ENCODE assay signal across 10 cellular contexts in the genomic region with DNA sequence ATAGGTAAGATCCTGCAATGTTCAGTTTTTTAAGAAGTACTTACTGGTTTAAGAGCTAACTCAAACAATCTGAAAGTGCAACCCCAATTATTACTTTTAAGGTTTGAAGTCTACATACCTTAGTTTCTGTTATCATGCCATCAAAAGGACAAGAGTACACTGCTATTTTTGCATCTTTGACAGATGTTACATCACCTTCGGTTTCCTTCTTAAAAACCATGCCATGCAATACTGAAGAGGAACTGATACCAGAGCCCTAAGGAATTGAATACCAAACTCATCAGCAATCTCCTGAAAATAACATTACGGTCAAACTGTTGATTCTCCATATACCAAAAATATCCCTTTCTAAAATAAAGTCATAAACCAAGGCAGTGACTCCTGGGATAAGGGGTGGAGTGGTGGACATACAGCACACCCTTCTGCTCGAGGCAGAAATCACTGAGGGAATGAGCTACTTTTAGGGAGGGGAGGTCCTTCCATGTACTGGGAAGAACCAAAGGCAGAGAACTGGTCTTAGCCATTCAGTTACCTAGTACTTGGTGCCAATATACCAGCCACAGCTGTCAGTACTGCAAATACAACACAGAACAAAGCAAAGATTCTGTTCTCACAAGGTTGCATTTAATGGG. TPM values are rescaled to one million over a fixed set of nuclear protein-coding genes. Genes with fewer than 3 reads are reported as not detected.
DNase-seq lines count a peak whose midpoint lies in the region; ATAC-seq, FAIRE-seq and TF ChIP-seq lines count a peak whose summit lies in the region.
"Had no signal": no experiment of that assay in that cellular context is flagged by ENCODE, and none has a peak within 500 bp of the region (broad histone marks: within the 10 kb centered on the region; RNA-seq: fewer than 3 reads in every experiment).

No MANE protein-coding gene starts in this region.

- 76 to 88% (median 87%) methylated on average over 3 of the region's 3 CpGs for WGBS in small intestine, 3 donors
- 73% methylated on average over 3 of the region's 3 CpGs for WGBS in esophagus muscularis mucosa

- DNase-seq in activated naive CD8-positive, alpha-beta T cell treated with anti-CD3 and anti-CD28 coated beads for 36 hours, result no peak
- DNase-seq in nucleus accumbens (lab: John Stamatoyannopoulos, UW), result no peak
- DNase-seq in small intestine, result no peak
- no peak for DNase-seq in esophagus muscularis mucosa (ENCODE audit: extremely low spot score)
- DNase-seq in NCI-H2171 (lab: John Stamatoyannopoulos, UW), result no peak

- no peaks in the 10 kb centered on the region for H3K27me3 ChIP-seq in small intestine (ENCODE audit: control insufficient read depth in 2 of 2, insufficient read depth in 2 of 2, low read length in 2 of 2)
- no peaks in the 10 kb centered on the region for H3K27me3 ChIP-seq in esophagus muscularis mucosa

- peak overlapping the region; percentile 13 for H3K27ac Mint-ChIP-seq in activated naive CD8-positive, alpha-beta T cell treated with anti-CD3 and anti-CD28 coated beads for 36 hours

- peaks cover 29% of the 10 kb centered on the region for H3K4me1 Mint-ChIP-seq in activated naive CD8-positive, alpha-beta T cell treated with anti-CD3 and anti-CD28 coated beads for 36 hours

- FAIRE-seq in small intestine (lab: Jason Lieb, UNC), result no peak

- H3K9me3 Mint-ChIP-seq in activated naive CD8-positive, alpha-beta T cell treated with anti-CD3 and anti-CD28 coated beads for 36 hours, result no peaks in the 10 kb centered on the region
- H3K9me3 Mint-ChIP-seq: activated T-helper 1 cell treated with anti-CD3 and anti-CD28 coated beads, Interleukin-12 subunit alpha, Interleukin-12 subunit beta, Interleukin-2, Interleukin-4 antibody, amounts not matched to agents 30 ng/mL and 10 ng/mL and 1 ng/mL, durations not matched to agents 14 hours and 24 hours and 36 hours had no signal

- intact Hi-C loops in esophagus muscularis mucosa (cut with DNase I), result no loop called here

- peaks cover 50% of the 10 kb centered on the region for H3K36me3 Mint-ChIP-seq in activated naive CD8-positive, alpha-beta T cell treated with anti-CD3 and anti-CD28 coated beads for 36 hours

- no peak for TF ChIP-seq POLR2A in esophagus muscularis mucosa (IDR thresholded peaks at IDR 0.05; ENCODE audit: low read depth)

- H3K4me1 ChIP-seq in small intestine (ENCODE audit: control insufficient read depth in 2 of 2, insufficient read depth in 1 of 2, low read depth in 1 of 2, low read length in 1 of 2) (no peaks in the 10 kb centered on the region), esophagus muscularis mucosa (peaks cover 0 to 13% (median 3%) of the 10 kb centered on the region in 4 donors)

- ATAC-seq in GM18502 (IDR thresholded peaks at IDR 0.05; ENCODE audit: poor library complexity, unreplicated experiment) (peak; percentile 98), GM21381 (IDR thresholded peaks at IDR 0.05; ENCODE audit: unreplicated experiment) (peak; percentile 97), HG03139 (IDR thresholded peaks at IDR 0.05; ENCODE audit: unreplicated experiment) (peak; percentile 94)

- TF ChIP-seq EP300 in esophagus muscularis mucosa (IDR thresholded peaks at IDR 0.05), result no peak

- H3K4me3 ChIP-seq in small intestine (ENCODE audit: low read depth in 1 of 2, low read length in 2 of 2) (no peak overlapping the region), esophagus muscularis mucosa (no peak overlapping the region)

- H3K9me3 ChIP-seq in small intestine (ENCODE audit: control insufficient read depth, low read depth) (no peaks in the 10 kb centered on the region), esophagus muscularis mucosa (no peaks in the 10 kb centered on the region)

- H3K4me3 Mint-ChIP-seq in activated naive CD8-positive, alpha-beta T cell treated with anti-CD3 and anti-CD28 coated beads for 36 hours, result no peak overlapping the region
- H3K4me3 Mint-ChIP-seq: activated T-helper 1 cell treated with anti-CD3 and anti-CD28 coated beads, Interleukin-12 subunit alpha, Interleukin-12 subunit beta, Interleukin-2, Interleukin-4 antibody, amounts not matched to agents 30 ng/mL and 10 ng/mL and 1 ng/mL, durations not matched to agents 14 hours and 24 hours and 36 hours had no signal

- TF ChIP-seq CTCF in esophagus muscularis mucosa (IDR thresholded peaks at IDR 0.05), result no peak

- H3K36me3 ChIP-seq in small intestine (ENCODE audit: control insufficient read depth in 2 of 2, insufficient read depth in 2 of 2, low read length in 2 of 2) (peaks cover 17 to 22% of the 10 kb centered on the region in 2 donors), esophagus muscularis mucosa (peaks cover 63 to 99% (median 91%) of the 10 kb centered on the region in 4 donors)

- no peaks in the 10 kb centered on the region for H3K27me3 Mint-ChIP-seq in activated naive CD8-positive, alpha-beta T cell treated with anti-CD3 and anti-CD28 coated beads for 36 hours

- H3K27ac ChIP-seq in small intestine (ENCODE audit: low read depth in 1 of 2, low read length in 1 of 2), result peak overlapping the region in 1 of 2 donors; percentile 50
- H3K27ac ChIP-seq in esophagus muscularis mucosa (replicated peaks in 1 of 4), result no peak overlapping the region
- H3K27ac ChIP-seq: epithelial cell of prostate had no signal

RNA-seq across cellular contexts. Expression of gene CCT8, which starts 8.5 kb away (rescaled TPM):
- total RNA-seq in activated naive CD8-positive, alpha-beta T cell treated with anti-CD3 and anti-CD28 coated beads for 36 hours, result 100 to 1,000 TPM; 504 to 510 TPM
- polyA plus RNA-seq in small intestine, result 100 to 1,000 TPM in 1 of 3 donors, 10 to 100 TPM in 2; 89.2 to 142 (median 93.9) TPM
- 100 to 1,000 TPM in 1 of 4 donors, 10 to 100 TPM in 3; 73.9 to 104 (median 85.4) TPM for total RNA-seq in esophagus muscularis mucosa

RNA-seq across cellular contexts. Expression of gene USP16, which starts 40.5 kb away (rescaled TPM):
- total RNA-seq in activated naive CD8-positive, alpha-beta T cell treated with anti-CD3 and anti-CD28 coated beads for 36 hours, result 10 to 100 TPM; 59.0 to 61.6 TPM
- 10 to 100 TPM; 24.6 to 30.5 (median 27.7) TPM for polyA plus RNA-seq in small intestine
- total RNA-seq in esophagus muscularis mucosa, result 10 to 100 TPM; 31.3 to 47.8 (median 38.7) TPM

RNA-seq across cellular contexts. Expression of gene RWDD2B, which starts 45.8 kb away (rescaled TPM):
- total RNA-seq in activated naive CD8-positive, alpha-beta T cell treated with anti-CD3 and anti-CD28 coated beads for 36 hours, result 10 to 100 TPM; 24.3 to 24.5 TPM
- 10 to 100 TPM in 2 of 3 donors, 1 to 10 TPM in 1; 8.4 to 12.8 (median 10.7) TPM for polyA plus RNA-seq in small intestine
- 10 to 100 TPM in 3 of 4 donors, 1 to 10 TPM in 1; 8.3 to 16.2 (median 12.9) TPM for total RNA-seq in esophagus muscularis mucosa

Comparison
In these comparisons a context has a peak if more than half of its experiments do, and no peak if none do; other contexts are left out.
1. RNA of gene CCT8, which starts 8.5 kb away (total RNA-seq): 504 to 510 TPM in activated naive CD8-positive, alpha-beta T cell treated with anti-CD3 and anti-CD28 coated beads for 36 hours; 73.9 to 104 TPM in esophagus muscularis mucosa; every median in the first group is over 4 times any median in the second.
2. Peak in every context shown above with its lines, with median percentiles within 50 percentile points of each other: ATAC-seq.